ENCODE assay signal across 15 cellular contexts in the genomic region with DNA sequence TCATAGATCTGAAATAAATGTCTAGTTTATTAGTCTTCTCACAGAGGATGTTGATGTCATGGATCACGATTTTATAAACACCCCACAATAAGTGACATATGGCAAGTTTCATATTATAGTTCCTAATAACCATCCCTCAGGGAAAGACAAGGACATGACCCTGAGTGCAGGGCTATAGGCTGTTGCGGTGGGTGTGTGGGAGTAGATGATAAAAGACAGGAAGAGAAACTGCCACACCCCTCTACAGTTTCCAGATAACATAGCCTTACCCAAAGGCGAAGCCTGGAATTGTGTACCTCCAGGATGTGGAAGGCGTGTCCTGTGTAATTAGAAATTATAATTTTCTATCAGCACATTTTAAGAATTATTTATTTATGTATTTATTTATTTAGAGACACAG. TPM values are rescaled to one million over a fixed set of nuclear protein-coding genes. Genes with fewer than 3 reads are reported as not detected.
DNase-seq lines count a peak whose midpoint lies in the region; TF ChIP-seq lines count a peak whose summit lies in the region.
"Had no signal": no experiment of that assay in that cellular context is flagged by ENCODE, and none has a peak within 500 bp of the region (broad histone marks: within the 10 kb centered on the region; RNA-seq: fewer than 3 reads in every experiment).

No MANE protein-coding gene starts in this region.

- H3K27ac ChIP-seq in hepatocyte (no peak overlapping the region), ascending aorta (no peak overlapping the region)
- H3K27ac ChIP-seq: BLaER1 had no signal

- H3K79me2 ChIP-seq in hepatocyte = peaks cover 20% of the 10 kb centered on the region

- no peak overlapping the region for H3K4me2 ChIP-seq in hepatocyte
- H3K4me2 ChIP-seq: BLaER1 had no signal

- DNase-seq in BE2C = peak; percentile 16
- peak; percentile 51 for DNase-seq in CMK (ENCODE audit: low read depth)
- DNase-seq in NCI-H748 treated with DMSO at 0.1 percent for 48 hours (lab: John Stamatoyannopoulos, UW) = peak; percentile 71
- peak; percentile 23 for DNase-seq in hepatocyte (ENCODE audit: low spot score)
- no peak for DNase-seq in ascending aorta (ENCODE audit: low spot score in 2 of 2)
- no peak for DNase-seq in SW 1271 (lab: John Stamatoyannopoulos, UW)
- DNase-seq in COLO829 (ENCODE audit: low spot score) = no peak
- no peak for DNase-seq in head of caudate nucleus
- DNase-seq: activated CD4-positive, alpha-beta T cell treated with anti-CD3 and anti-CD28 coated beads for 48 hours; amniotic stem cell; Kasumi-1; kidney glomerular epithelial cell; stimulated activated CD4-positive, alpha-beta T cell treated with anti-CD3 and anti-CD28 coated beads, Interleukin-2, amount 100 ng/mL, for 24 hours; trophoblast cell had no signal

- no peaks in the 10 kb centered on the region for H3K36me3 ChIP-seq in BE2C
- no peaks in the 10 kb centered on the region for H3K36me3 ChIP-seq in hepatocyte (replicated peaks; ENCODE audit: insufficient read depth, low read depth)
- H3K36me3 ChIP-seq in ascending aorta = no peaks in the 10 kb centered on the region
- H3K36me3 ChIP-seq: BLaER1 had no signal

- H3K4me1 ChIP-seq in BE2C (no peaks in the 10 kb centered on the region), hepatocyte (ENCODE audit: insufficient read depth) (peaks cover 5% of the 10 kb centered on the region), ascending aorta (peaks cover 0 to 7% of the 10 kb centered on the region in 2 donors)

- H3K9me3 ChIP-seq in BE2C (no peaks in the 10 kb centered on the region), hepatocyte (ENCODE audit: low read depth) (no peaks in the 10 kb centered on the region), ascending aorta (no peaks in the 10 kb centered on the region)
- H3K9me3 ChIP-seq: BLaER1 had no signal

- H3K9me2 ChIP-seq in hepatocyte (replicated peaks; ENCODE audit: insufficient read depth) = no peaks in the 10 kb centered on the region

- no peaks in the 10 kb centered on the region for H3K27me3 ChIP-seq in BE2C
- H3K27me3 ChIP-seq in hepatocyte = no peaks in the 10 kb centered on the region
- H3K27me3 ChIP-seq in ascending aorta = no peaks in the 10 kb centered on the region
- H3K27me3 ChIP-seq: BLaER1 had no signal

- intact Hi-C loops in ascending aorta (cut with DNase I) (loop anchor here (5.0 to 10.0 kb wide), 4 partner anchors 96 to 723 kb away; partner anchors contain the start of genes ATP8B1 and NARS1), head of caudate nucleus (cut with DNase I) (loop anchor here (5.0 to 10.0 kb wide), 4 partner anchors 81 to 409 kb away; no protein-coding TSS in a partner anchor)

- H3K4me3 ChIP-seq in BE2C (ENCODE audit: low read depth, low read length) = no peak overlapping the region
- H3K4me3 ChIP-seq in hepatocyte = no peak overlapping the region
- no peak overlapping the region for H3K4me3 ChIP-seq in ascending aorta
- H3K4me3 ChIP-seq: BLaER1 had no signal

- H2AFZ ChIP-seq in hepatocyte = no peak overlapping the region

- TF ChIP-seq CTCF in BE2C (IDR thresholded peaks at IDR 0.05; ENCODE audit: low read depth, low read length) (no peak), hepatocyte (IDR thresholded peaks at IDR 0.05; ENCODE audit: poor library complexity) (no peak), ascending aorta (IDR thresholded peaks at IDR 0.05) (no peak)

- H4K20me1 ChIP-seq in hepatocyte (ENCODE audit: insufficient read depth, poor library complexity, severe bottlenecking) = no peaks in the 10 kb centered on the region

- WGBS in hepatocyte (ENCODE audit: low lambda C conversion rate, missing lambda C conversion rate) = 44% methylated on average over 4 of the region's 4 CpGs

RNA-seq across cellular contexts. Expression of gene NEDD4L, which starts 2.4 kb away (rescaled TPM):
- 7.0 TPM for polyA plus RNA-seq in BE2C (2012; ENCODE audit: insufficient read depth, insufficient read length, low read depth)
- 139 and 140 TPM in 2 replicates for total RNA-seq in hepatocyte
- polyA plus RNA-seq in hepatocyte = 104 and 122 TPM in 2 replicates
- 15.6 TPM for total RNA-seq in ascending aorta

Comparison
In these comparisons a context has a peak if more than half of its experiments do, and no peak if none do; other contexts are left out.
1. DNase-seq: peak in BE2C (single experiment), CMK (single experiment), NCI-H748 treated with DMSO at 0.1 percent for 48 hours (single experiment) and hepatocyte (single experiment); none in ascending aorta (0 of 2), SW 1271 (0 of 2), COLO829 (single experiment) and head of caudate nucleus (0 of 42).